Comparison of ENCODE assay signal across 11 cellular contexts in genomic region chr20:36845288-36845969, GRCh38. TPM values are rescaled to one million over a fixed set of nuclear protein-coding genes. Genes with fewer than 3 reads are reported as not detected.
A peak's percentile ranks its signal among the peaks of the same experiment; 100 is the strongest.
DNase-seq lines count a peak whose midpoint lies in the region; ATAC-seq and TF ChIP-seq lines count a peak whose summit lies in the region.
"Had no signal": no experiment of that assay in that cellular context is flagged by ENCODE, and none has a peak within 500 bp of the region (broad histone marks: within the 10 kb centered on the region; RNA-seq: fewer than 3 reads in every experiment).

No MANE protein-coding gene starts in this region.

- no peaks in the 10 kb centered on the region for H3K36me3 Mint-ChIP-seq in activated CD8-positive, alpha-beta T cell treated with anti-CD3 and anti-CD28 coated beads, Interleukin-2, amount 10 ng/mL, durations not matched to agents 7 days and 5 days (ENCODE audit: low read depth)
- H3K36me3 Mint-ChIP-seq in stimulated activated naive B cell treated with anti-CD40 and anti-IgM and Interleukin-4, amounts not matched to agents 10 μg/mL and 1 μg/mL and 100 μg/mL, for 72 hours, result peaks cover 2 to 20% of the 10 kb centered on the region in 2 donors

- H3K27me3 ChIP-seq in body of pancreas, result no peaks in the 10 kb centered on the region

- no peaks in the 10 kb centered on the region for H3K36me3 ChIP-seq in body of pancreas (replicated peaks in 1 of 2; ENCODE audit: insufficient read depth in 1 of 2, low read depth in 2 of 2)

- no peak overlapping the region for H3K4me3 Mint-ChIP-seq in activated CD8-positive, alpha-beta T cell treated with anti-CD3 and anti-CD28 coated beads, Interleukin-2, amount 10 ng/mL, durations not matched to agents 7 days and 5 days
- peak overlapping the region; percentile 77 to 81 for H3K4me3 Mint-ChIP-seq in stimulated activated naive B cell treated with anti-CD40 and anti-IgM and Interleukin-4, amounts not matched to agents 10 μg/mL and 1 μg/mL and 100 μg/mL, for 72 hours

- H3K27me3 Mint-ChIP-seq in activated CD8-positive, alpha-beta T cell treated with anti-CD3 and anti-CD28 coated beads, Interleukin-2, amount 10 ng/mL, durations not matched to agents 7 days and 5 days (ENCODE audit: low read depth), result no peaks in the 10 kb centered on the region
- H3K27me3 Mint-ChIP-seq in stimulated activated naive B cell treated with anti-CD40 and anti-IgM and Interleukin-4, amounts not matched to agents 10 μg/mL and 1 μg/mL and 100 μg/mL, for 72 hours, result no peaks in the 10 kb centered on the region

- no peak for DNase-seq in activated CD8-positive, alpha-beta T cell treated with anti-CD3 and anti-CD28 coated beads, Interleukin-2, amount 10 ng/mL, durations not matched to agents 7 days and 5 days
- DNase-seq in inferior parietal cortex (ENCODE audit: extremely low spot score), result peak; percentile 52
- peak; percentile 54 for DNase-seq in stimulated activated naive B cell treated with anti-CD40 and anti-IgM and Interleukin-4, amounts not matched to agents 10 μg/mL and 1 μg/mL and 100 μg/mL, for 72 hours
- no peak for DNase-seq in body of pancreas
- no peak for DNase-seq in activated T-cell treated with anti-CD3 and anti-CD28 coated beads, Interleukin-2, amount 50 U/mL, for 1 hour
- DNase-seq: erythroblast, HCEC 1CT had no signal

- H3K9me3 Mint-ChIP-seq in activated CD8-positive, alpha-beta T cell treated with anti-CD3 and anti-CD28 coated beads, Interleukin-2, amount 10 ng/mL, durations not matched to agents 7 days and 5 days (ENCODE audit: insufficient read depth), result no peaks in the 10 kb centered on the region
- peaks cover 0 to 2% of the 10 kb centered on the region in 2 donors for H3K9me3 Mint-ChIP-seq in stimulated activated naive B cell treated with anti-CD40 and anti-IgM and Interleukin-4, amounts not matched to agents 10 μg/mL and 1 μg/mL and 100 μg/mL, for 72 hours

- H3K4me3 ChIP-seq in body of pancreas, result no peak overlapping the region

- H3K27ac ChIP-seq in body of pancreas, result peak overlapping the region in 2 of 4 donors; percentile 34 to 39
- H3K27ac ChIP-seq: KMS-11 had no signal

- H3K4me1 Mint-ChIP-seq in activated CD8-positive, alpha-beta T cell treated with anti-CD3 and anti-CD28 coated beads, Interleukin-2, amount 10 ng/mL, durations not matched to agents 7 days and 5 days (ENCODE audit: low read depth), result peaks cover 38% of the 10 kb centered on the region
- H3K4me1 Mint-ChIP-seq in stimulated activated naive B cell treated with anti-CD40 and anti-IgM and Interleukin-4, amounts not matched to agents 10 μg/mL and 1 μg/mL and 100 μg/mL, for 72 hours, result peaks cover 40 to 80% of the 10 kb centered on the region in 2 donors

- POLR2A ChIA-PET in activated CD8-positive, alpha-beta T cell treated with anti-CD3 and anti-CD28 coated beads, Interleukin-2, amount 10 ng/mL, durations not matched to agents 7 days and 5 days (lab: Charles Lee), result interaction anchor here (1.1 kb wide), 1 partner anchor 9 kb away, joined by 5 read pairs; no protein-coding TSS in a partner anchor

- no peak for TF ChIP-seq POLR2A in body of pancreas (IDR thresholded peaks at IDR 0.05)

- H3K27ac Mint-ChIP-seq in activated CD8-positive, alpha-beta T cell treated with anti-CD3 and anti-CD28 coated beads, Interleukin-2, amount 10 ng/mL, durations not matched to agents 7 days and 5 days, result peak overlapping the region; percentile 39
- peak overlapping the region; percentile 99 for H3K27ac Mint-ChIP-seq in stimulated activated naive B cell treated with anti-CD40 and anti-IgM and Interleukin-4, amounts not matched to agents 10 μg/mL and 1 μg/mL and 100 μg/mL, for 72 hours

- ATAC-seq in HG02610 (IDR thresholded peaks at IDR 0.05; ENCODE audit: unreplicated experiment) (peak; percentile 10), body of pancreas (no peak), HG03097 (IDR thresholded peaks at IDR 0.05; ENCODE audit: low FRiP score, unreplicated experiment) (no peak), GM19397 (IDR thresholded peaks at IDR 0.05; ENCODE audit: unreplicated experiment) (no peak)
- no peak for ATAC-seq in activated CD8-positive, alpha-beta T cell treated with anti-CD3 and anti-CD28 coated beads, Interleukin-2, amount 10 ng/mL, durations not matched to agents 7 days and 5 days
- peak; percentile 38 to 44 for ATAC-seq in stimulated activated naive B cell treated with anti-CD40 and anti-IgM and Interleukin-4, amounts not matched to agents 10 μg/mL and 1 μg/mL and 100 μg/mL, for 72 hours (replicated peaks)

- 85 to 88% methylated on average over 7 to 8 of the region's 10 CpGs for WGBS in body of pancreas, 2 donors

- intact Hi-C loops in body of pancreas (cut with DNase I), result no loop called here

- H3K4me1 ChIP-seq in body of pancreas, result peaks cover 12% of the 10 kb centered on the region

- no peaks in the 10 kb centered on the region for H3K9me3 ChIP-seq in body of pancreas

- CTCF ChIA-PET in activated CD8-positive, alpha-beta T cell treated with anti-CD3 and anti-CD28 coated beads, Interleukin-2, amount 10 ng/mL, durations not matched to agents 7 days and 5 days (lab: Charles Lee), result interaction anchor here (0.8 to 3.6 kb wide), 3 partner anchors 9 to 37 kb away, joined by 3 to 21 read pairs (median 3); a partner anchor contains a TSS

- TF ChIP-seq CTCF in body of pancreas (IDR thresholded peaks at IDR 0.05), result no peak

RNA-seq across cellular contexts. Expression of gene TLDC2, which starts 30.5 kb away (rescaled TPM):
- total RNA-seq in activated CD8-positive, alpha-beta T cell treated with anti-CD3 and anti-CD28 coated beads, Interleukin-2, amount 10 ng/mL, durations not matched to agents 7 days and 5 days, result not detected
- not detected for total RNA-seq in body of pancreas

Comparison
In these comparisons a context has a peak if more than half of its experiments do, and no peak if none do; other contexts are left out.
1. ATAC-seq: peak in HG02610 (single experiment) and stimulated activated naive B cell treated with anti-CD40 and anti-IgM and Interleukin-4, amounts not matched to agents 10 μg/mL and 1 μg/mL and 100 μg/mL, for 72 hours (2 of 2); none in activated CD8-positive, alpha-beta T cell treated with anti-CD3 and anti-CD28 coated beads, Interleukin-2, amount 10 ng/mL, durations not matched to agents 7 days and 5 days (single experiment), body of pancreas (single experiment), HG03097 (single experiment) and GM19397 (single experiment).
2. DNase-seq: peak in inferior parietal cortex (single experiment) and stimulated activated naive B cell treated with anti-CD40 and anti-IgM and Interleukin-4, amounts not matched to agents 10 μg/mL and 1 μg/mL and 100 μg/mL, for 72 hours (single experiment); none in activated CD8-positive, alpha-beta T cell treated with anti-CD3 and anti-CD28 coated beads, Interleukin-2, amount 10 ng/mL, durations not matched to agents 7 days and 5 days (single experiment), body of pancreas (0 of 4) and activated T-cell treated with anti-CD3 and anti-CD28 coated beads, Interleukin-2, amount 50 U/mL, for 1 hour (single experiment).